ENCODE assay signal across 20 cellular contexts in genomic region chr2:84980263-84980983, GRCh38. TPM values are rescaled to one million over a fixed set of nuclear protein-coding genes. Genes with fewer than 3 reads are reported as not detected.
DNase-seq lines count a peak whose midpoint lies in the region; ATAC-seq, FAIRE-seq and TF ChIP-seq lines count a peak whose summit lies in the region.
"Had no signal": no experiment of that assay in that cellular context is flagged by ENCODE, and none has a peak within 500 bp of the region (broad histone marks: within the 10 kb centered on the region; RNA-seq: fewer than 3 reads in every experiment).

No MANE protein-coding gene starts in this region.

- H3K27me3 ChIP-seq in sigmoid colon (no peaks in the 10 kb centered on the region), BE2C (no peaks in the 10 kb centered on the region)
- H3K27me3 ChIP-seq: ascending aorta, dorsolateral prefrontal cortex, thyroid gland had no signal

- H3K4me3 ChIP-seq in sigmoid colon (no peak overlapping the region), BE2C (ENCODE audit: low read depth, low read length) (no peak overlapping the region)
- H3K4me3 ChIP-seq: ascending aorta, dorsolateral prefrontal cortex, K562, thyroid gland had no signal

- FAIRE-seq in GM12891 (lab: Jason Lieb, UNC) = no peak
- FAIRE-seq: K562 had no signal

- H3K9me3 ChIP-seq in T-helper 17 cell (ENCODE audit: control insufficient read depth, low read length, poor library complexity, severe bottlenecking) (no peaks in the 10 kb centered on the region), sigmoid colon (no peaks in the 10 kb centered on the region), BE2C (no peaks in the 10 kb centered on the region)
- H3K9me3 ChIP-seq: ascending aorta, Caco-2, thyroid gland had no signal

- ATAC-seq in T-helper 17 cell = no peak
- ATAC-seq: K562 had no signal

- TF ChIP-seq CTCF in sigmoid colon (IDR thresholded peaks at IDR 0.05) (no peak), BE2C (IDR thresholded peaks at IDR 0.05; ENCODE audit: low read depth, low read length) (no peak)

- H3K4me3 Mint-ChIP-seq in T-helper 17 cell = no peak overlapping the region

- no peaks in the 10 kb centered on the region for H3K27me3 Mint-ChIP-seq in T-helper 17 cell

- intact Hi-C loops in sigmoid colon (cut with DNase I) = no loop called here

- no peaks in the 10 kb centered on the region for H3K36me3 Mint-ChIP-seq in T-helper 17 cell (ENCODE audit: low read depth)

- peaks cover 39% of the 10 kb centered on the region for H3K4me1 Mint-ChIP-seq in T-helper 17 cell

- H3K27ac ChIP-seq in sigmoid colon = no peak overlapping the region
- H3K27ac ChIP-seq: ascending aorta, dorsolateral prefrontal cortex, thyroid gland had no signal

- DNase-seq in DMS53 (lab: John Stamatoyannopoulos, UW) = peak; percentile 49
- no peak for DNase-seq in DMS53 treated with DMSO at 0.1 percent for 48 hours (lab: John Stamatoyannopoulos, UW; ENCODE audit: unreplicated experiment)
- DNase-seq in GM12891 (ENCODE audit: insufficient read length, low spot score) = no peak
- no peak for DNase-seq in T-helper 17 cell
- DNase-seq in left kidney (ENCODE audit: low read depth, low spot score) = peak; percentile 27
- no peak for DNase-seq in activated CD4-positive, CD25-positive, alpha-beta regulatory T cell treated with anti-CD3 and anti-CD28 coated beads, Interleukin-2, amount 50 U/mL, for 72 hours
- no peak for DNase-seq in sigmoid colon
- no peak for DNase-seq in BE2C
- DNase-seq: 8988T; Caco-2; dorsolateral prefrontal cortex; mesenchymal stem cell; NCI-H146; NCI-H774; posterior cingulate gyrus; stimulated activated CD4-positive, alpha-beta T cell treated with anti-CD3 and anti-CD28 coated beads, Interleukin-15, amount 100 ng/mL, for 24 hours; T1000; thyroid gland had no signal

- peak overlapping the region; percentile 69 for H3K27ac Mint-ChIP-seq in T-helper 17 cell

- H3K36me3 ChIP-seq in sigmoid colon (no peaks in the 10 kb centered on the region), BE2C (no peaks in the 10 kb centered on the region)
- H3K36me3 ChIP-seq: ascending aorta, thyroid gland had no signal

- peaks cover 0 to 68% (median 58%) of the 10 kb centered on the region in 4 donors for H3K4me1 ChIP-seq in sigmoid colon
- no peaks in the 10 kb centered on the region for H3K4me1 ChIP-seq in BE2C

- 86 to 90% methylated on average over 6 of the region's 6 CpGs for WGBS in sigmoid colon, 2 donors

- no peak for TF ChIP-seq POLR2A in GM12891 (IDR thresholded peaks at IDR 0.05; ENCODE audit: low read depth, low read length)
- no peak for TF ChIP-seq POLR2A in sigmoid colon (IDR thresholded peaks at IDR 0.05)

- TF ChIP-seq EP300 in sigmoid colon (IDR thresholded peaks at IDR 0.05) = no peak

TF ChIP-seq in GM12891, 5 proteins besides CTCF, POLR2A, EP300 and RAD21:
- TF ChIP-seq TAF1 (IDR thresholded peaks at IDR 0.05; ENCODE audit: low read depth, low read length) = no peak
- TF ChIP-seq SPI1 (IDR thresholded peaks at IDR 0.05; ENCODE audit: low read depth, low read length) = peak; percentile 71

RNA-seq across cellular contexts. Expression of gene KCMF1, which starts 9.5 kb away (rescaled TPM):
- 35.9 TPM for polyA plus RNA-seq in GM12891 (2012; ENCODE audit: low read depth, missing spikeins)
- total RNA-seq in T-helper 17 cell (10 to 100 TPM; 63.6 to 80.6 TPM), sigmoid colon (10 to 100 TPM; 35.7 to 64.5 (median 39.6) TPM)
- 10 to 100 TPM; 44.6 to 73.1 (median 64.3) TPM for polyA plus RNA-seq in sigmoid colon
- polyA plus RNA-seq in BE2C (2012; ENCODE audit: insufficient read depth, insufficient read length, low read depth) = 28.0 TPM

Comparison
In these comparisons a context has a peak if more than half of its experiments do, and no peak if none do; other contexts are left out.
1. DNase-seq: peak in DMS53 (single experiment) and left kidney (single experiment); none in DMS53 treated with DMSO at 0.1 percent for 48 hours (single experiment), GM12891 (single experiment), T-helper 17 cell (0 of 3), activated CD4-positive, CD25-positive, alpha-beta regulatory T cell treated with anti-CD3 and anti-CD28 coated beads, Interleukin-2, amount 50 U/mL, for 72 hours (single experiment), sigmoid colon (single experiment) and BE2C (single experiment).